ENCODE assay signal across 11 cellular contexts in the genomic region with DNA sequence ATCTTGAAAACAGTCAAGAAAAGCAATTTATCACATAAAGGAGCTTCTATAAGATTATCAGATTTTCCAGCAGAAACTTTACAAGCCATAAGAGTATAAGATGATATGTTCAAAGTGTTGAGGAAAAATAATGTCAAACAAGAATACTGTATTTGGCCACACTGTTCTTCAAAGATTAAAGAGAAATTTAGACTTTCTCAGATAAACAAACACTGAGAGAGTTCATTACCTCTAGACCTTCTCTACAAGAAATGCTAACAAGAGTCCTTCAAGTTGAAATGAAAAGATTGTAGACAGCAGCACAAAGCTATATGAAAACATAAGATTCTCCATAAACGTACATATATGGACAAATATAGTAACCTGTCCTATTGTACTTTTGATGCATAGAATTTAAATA.
"Had no signal": no experiment of that assay in that cellular context is flagged by ENCODE, and none has a peak within 500 bp of the region (broad histone marks: within the 10 kb centered on the region; RNA-seq: fewer than 3 reads in every experiment).

No MANE protein-coding gene starts in this region.

- H3K4me1 ChIP-seq: HAP-1 had no signal

- H3K27ac ChIP-seq: GM23248 had no signal

- H3K4me2 ChIP-seq: GM23338 had no signal

- H3K27ac Mint-ChIP-seq: GM23338, H9, HFFc6 had no signal

- H3K4me1 Mint-ChIP-seq: GM23338, H9 had no signal

- H3K36me3 ChIP-seq: HAP-1 had no signal

- H2AFZ ChIP-seq: GM23248, GM23338 had no signal

- DNase-seq: GM23248, GOT3, H7, H9, HCEC 1CT, HFFc6 had no signal

- ATAC-seq: GM23338, HCT116 had no signal

- H3K9me3 ChIP-seq: HAP-1 had no signal

- FAIRE-seq: H1, H54 had no signal

- H3K9ac ChIP-seq: GM23248 had no signal

- H3K4me3 ChIP-seq: GM23248, GM23338, HAP-1 had no signal

- H3K4me3 Mint-ChIP-seq: GM23338, H9, HFFc6 had no signal
